In genomic region chr10:30413996-30414576, GRCh38 we compare ENCODE assay signal across 8 cellular contexts. TPM values are rescaled to one million over a fixed set of nuclear protein-coding genes. Genes with fewer than 3 reads are reported as not detected.
A peak's percentile ranks its signal among the peaks of the same experiment; 100 is the strongest.
DNase-seq lines count a peak whose midpoint lies in the region; ATAC-seq and TF ChIP-seq lines count a peak whose summit lies in the region.

No MANE protein-coding gene starts in this region.

- in situ Hi-C loops in SK-MEL-5 (cut with HindIII; ENCODE audit: low pct_unique_long_range_greater_than_20kb, low sequenced_read_pairs): no loop called here

- intact Hi-C loops in activated CD4-positive, alpha-beta T cell treated with anti-CD3 and anti-CD28 coated beads, Interleukin-2, amount 10 ng/mL, durations not matched to agents 24 days and 14 days (cut with micrococcal nuclease): loop anchor here (1.0 kb wide), 1 partner anchor 120 kb away; no protein-coding TSS in a partner anchor

- no peaks in the 10 kb centered on the region for H3K9me3 Mint-ChIP-seq in activated CD4-positive, alpha-beta T cell treated with anti-CD3 and anti-CD28 coated beads, Interleukin-2, amount 10 ng/mL, durations not matched to agents 24 days and 14 days
- no peaks in the 10 kb centered on the region for H3K9me3 Mint-ChIP-seq in nephron

- peaks cover 25% of the 10 kb centered on the region for H3K4me1 Mint-ChIP-seq in activated CD4-positive, alpha-beta T cell treated with anti-CD3 and anti-CD28 coated beads, Interleukin-2, amount 10 ng/mL, durations not matched to agents 24 days and 14 days
- no peaks in the 10 kb centered on the region for H3K4me1 Mint-ChIP-seq in nephron

- peak; percentile 83 for DNase-seq in activated CD4-positive, alpha-beta T cell treated with anti-CD3 and anti-CD28 coated beads, Interleukin-2, amount 10 ng/mL, durations not matched to agents 24 days and 14 days
- no peak for DNase-seq in activated CD4-positive, alpha-beta T cell treated with anti-CD3 and anti-CD28 coated beads for 48 hours
- peak; percentile 62 for DNase-seq in SK-MEL-5 (ENCODE audit: low read depth, low spot score)
- no peak for DNase-seq in NCI-H2029 treated with DMSO at 0.1 percent for 48 hours (lab: John Stamatoyannopoulos, UW)

- no peaks in the 10 kb centered on the region for H3K27me3 Mint-ChIP-seq in activated CD4-positive, alpha-beta T cell treated with anti-CD3 and anti-CD28 coated beads, Interleukin-2, amount 10 ng/mL, durations not matched to agents 24 days and 14 days
- H3K27me3 Mint-ChIP-seq in nephron (ENCODE audit: low read depth): no peaks in the 10 kb centered on the region

- no peak overlapping the region for H3K27ac Mint-ChIP-seq in activated CD4-positive, alpha-beta T cell treated with anti-CD3 and anti-CD28 coated beads, Interleukin-2, amount 10 ng/mL, durations not matched to agents 24 days and 14 days
- H3K27ac Mint-ChIP-seq in nephron: no peak overlapping the region

- no peaks in the 10 kb centered on the region for H3K36me3 Mint-ChIP-seq in activated CD4-positive, alpha-beta T cell treated with anti-CD3 and anti-CD28 coated beads, Interleukin-2, amount 10 ng/mL, durations not matched to agents 24 days and 14 days (ENCODE audit: low read depth)
- H3K36me3 Mint-ChIP-seq in nephron (ENCODE audit: low read depth): no peaks in the 10 kb centered on the region

- peak; percentile 73 to 79 (median 74) for TF ChIP-seq CTCF in nephron (IDR thresholded peaks at IDR 0.05; ENCODE audit: unreplicated experiment in 3 of 3)

- H3K4me3 Mint-ChIP-seq in activated CD4-positive, alpha-beta T cell treated with anti-CD3 and anti-CD28 coated beads, Interleukin-2, amount 10 ng/mL, durations not matched to agents 24 days and 14 days: no peak overlapping the region
- H3K4me3 Mint-ChIP-seq in nephron: no peak overlapping the region

- ATAC-seq in HG03097 (IDR thresholded peaks at IDR 0.05; ENCODE audit: low FRiP score, unreplicated experiment) (peak; percentile 42), esophagus mucosa (peak; percentile 87), HG03457 (IDR thresholded peaks at IDR 0.05; ENCODE audit: unreplicated experiment) (no peak)

RNA-seq across cellular contexts. Expression of gene MAP3K8, which starts 19.9 kb away (rescaled TPM):
- total RNA-seq in activated CD4-positive, alpha-beta T cell treated with anti-CD3 and anti-CD28 coated beads, Interleukin-2, amount 10 ng/mL, durations not matched to agents 24 days and 14 days: 20.9 and 22.0 TPM in 2 replicates
- total RNA-seq in SK-MEL-5 (2014; rRNA removed; shearing (Covaris generic)): 0.32 and 0.67 TPM in 2 replicates
- polyA plus RNA-seq in SK-MEL-5 (2015; cell fraction: cytosol; rRNA removed): 0.80 and 4.2 TPM in 2 replicates
- polyA plus RNA-seq in SK-MEL-5 (2015; cell fraction: nucleus; rRNA removed): 7.2 TPM in 2 replicates
- 22.1 TPM for total RNA-seq in esophagus mucosa

Comparison
In these comparisons a context has a peak if more than half of its experiments do, and no peak if none do; other contexts are left out.
1. DNase-seq: peak in activated CD4-positive, alpha-beta T cell treated with anti-CD3 and anti-CD28 coated beads, Interleukin-2, amount 10 ng/mL, durations not matched to agents 24 days and 14 days (single experiment) and SK-MEL-5 (single experiment); none in activated CD4-positive, alpha-beta T cell treated with anti-CD3 and anti-CD28 coated beads for 48 hours (single experiment) and NCI-H2029 treated with DMSO at 0.1 percent for 48 hours (single experiment).
2. RNA of gene MAP3K8, which starts 19.9 kb away (total RNA-seq): 22.1 TPM in esophagus mucosa (single experiment) and 20.9 to 22.0 TPM in activated CD4-positive, alpha-beta T cell treated with anti-CD3 and anti-CD28 coated beads, Interleukin-2, amount 10 ng/mL, durations not matched to agents 24 days and 14 days; 0.32 to 0.67 TPM in SK-MEL-5; every median in the first group is over 10 times any median in the second.